Comparison of ENCODE assay signal across 23 cellular contexts in genomic region chr2:159460227-159460626, GRCh38.
"Had no signal": no experiment of that assay in that cellular context is flagged by ENCODE, and none has a peak within 500 bp of the region (broad histone marks: within the 10 kb centered on the region; RNA-seq: fewer than 3 reads in every experiment).

No MANE protein-coding gene starts in this region.

- H3K27me3 ChIP-seq: MG63, SJSA1 had no signal

- H3K9me3 ChIP-seq: MG63, SJSA1 had no signal

- FAIRE-seq: HTR-8/SVneo had no signal

- DNase-seq: Karpas-422, KG1, MG63, NCI-H1092, NCI-H1105 treated with DMSO at 0.1 percent for 48 hours, NCI-H1417 treated with DMSO at 0.1 percent for 48 hours, NCI-H146, NCI-H1694 treated with DMSO at 0.1 percent for 48 hours, NCI-H1930, NCI-H2081, NCI-H2107, NCI-H226, NCI-H446, NCI-H510A, NCI-H524 treated with DMSO at 0.1 percent for 48 hours, NCI-H69, NCI-H774, Right ventricle myocardium superior, RPMI8226, SIG-M5 had no signal

- H3K36me3 ChIP-seq: MG63, SJSA1 had no signal

- H3K4me3 ChIP-seq: MG63, SJSA1, SK-N-MC had no signal

- H3K4me1 ChIP-seq: SJSA1 had no signal
